In genomic region chr20:53080412-53080962, GRCh38 we compare ENCODE assay signal across 1 cellular context.
TF ChIP-seq lines count a peak whose summit lies in the region.

No MANE protein-coding gene starts in this region.

TF ChIP-seq in liver, 16 proteins besides CTCF, POLR2A, EP300 and RAD21 (continued from another document):
- TF ChIP-seq, protein P1, sequence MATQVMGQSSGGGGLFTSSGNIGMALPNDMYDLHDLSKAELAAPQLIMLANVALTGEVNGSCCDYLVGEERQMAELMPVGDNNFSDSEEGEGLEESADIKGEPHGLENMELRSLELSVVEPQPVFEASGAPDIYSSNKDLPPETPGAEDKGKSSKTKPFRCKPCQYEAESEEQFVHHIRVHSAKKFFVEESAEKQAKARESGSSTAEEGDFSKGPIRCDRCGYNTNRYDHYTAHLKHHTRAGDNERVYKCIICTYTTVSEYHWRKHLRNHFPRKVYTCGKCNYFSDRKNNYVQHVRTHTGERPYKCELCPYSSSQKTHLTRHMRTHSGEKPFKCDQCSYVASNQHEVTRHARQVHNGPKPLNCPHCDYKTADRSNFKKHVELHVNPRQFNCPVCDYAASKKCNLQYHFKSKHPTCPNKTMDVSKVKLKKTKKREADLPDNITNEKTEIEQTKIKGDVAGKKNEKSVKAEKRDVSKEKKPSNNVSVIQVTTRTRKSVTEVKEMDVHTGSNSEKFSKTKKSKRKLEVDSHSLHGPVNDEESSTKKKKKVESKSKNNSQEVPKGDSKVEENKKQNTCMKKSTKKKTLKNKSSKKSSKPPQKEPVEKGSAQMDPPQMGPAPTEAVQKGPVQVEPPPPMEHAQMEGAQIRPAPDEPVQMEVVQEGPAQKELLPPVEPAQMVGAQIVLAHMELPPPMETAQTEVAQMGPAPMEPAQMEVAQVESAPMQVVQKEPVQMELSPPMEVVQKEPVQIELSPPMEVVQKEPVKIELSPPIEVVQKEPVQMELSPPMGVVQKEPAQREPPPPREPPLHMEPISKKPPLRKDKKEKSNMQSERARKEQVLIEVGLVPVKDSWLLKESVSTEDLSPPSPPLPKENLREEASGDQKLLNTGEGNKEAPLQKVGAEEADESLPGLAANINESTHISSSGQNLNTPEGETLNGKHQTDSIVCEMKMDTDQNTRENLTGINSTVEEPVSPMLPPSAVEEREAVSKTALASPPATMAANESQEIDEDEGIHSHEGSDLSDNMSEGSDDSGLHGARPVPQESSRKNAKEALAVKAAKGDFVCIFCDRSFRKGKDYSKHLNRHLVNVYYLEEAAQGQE (IDR thresholded peaks at IDR 0.05): no peak
